In genomic region chr10:38047666-38048065, GRCh38 we compare ENCODE assay signal across 22 cellular contexts. TPM values are rescaled to one million over a fixed set of nuclear protein-coding genes. Genes with fewer than 3 reads are reported as not detected.
DNase-seq lines count a peak whose midpoint lies in the region; ATAC-seq and TF ChIP-seq lines count a peak whose summit lies in the region.
"Had no signal": no experiment of that assay in that cellular context is flagged by ENCODE, and none has a peak within 500 bp of the region (broad histone marks: within the 10 kb centered on the region; RNA-seq: fewer than 3 reads in every experiment).

No MANE protein-coding gene starts in this region.

- H3K4me2 ChIP-seq in MM.1S (ENCODE audit: low read depth, low read length) (no peak overlapping the region), mesenchymal stem cell (ENCODE audit: low read length, poor library complexity, severe bottlenecking) (no peak overlapping the region)

- H3K27me3 Mint-ChIP-seq in T-helper 1 cell treated with Interleukin-12 subunit alpha and Interleukin-12 subunit beta and Interleukin-4 antibody, amounts not matched to agents 30 μg/mL and 1 μg/mL, for 36 hours (ENCODE audit: low read depth) = no peaks in the 10 kb centered on the region
- H3K27me3 Mint-ChIP-seq: activated naive CD8-positive, alpha-beta T cell treated with anti-CD3 and anti-CD28 coated beads, Interleukin-2, amount 10 ng/mL, durations not matched to agents 7 days and 5 days; CD4-positive, alpha-beta memory T cell; effector memory CD8-positive, alpha-beta T cell; stimulated activated naive CD8-positive, alpha-beta T cell treated with anti-CD3 and anti-CD28 coated beads, Interleukin-15, Interleukin-2, amounts not matched to agents 100 ng/mL and 50 ng/mL, for 24 hours had no signal

- H3K79me2 ChIP-seq in MM.1S (ENCODE audit: low read length) = peaks cover 18% of the 10 kb centered on the region; the same call in 1 of the 2 replicates

- no peak overlapping the region for H3K4me3 Mint-ChIP-seq in T-helper 1 cell treated with Interleukin-12 subunit alpha and Interleukin-12 subunit beta and Interleukin-4 antibody, amounts not matched to agents 30 μg/mL and 1 μg/mL, for 36 hours
- H3K4me3 Mint-ChIP-seq: activated naive CD8-positive, alpha-beta T cell treated with anti-CD3 and anti-CD28 coated beads, Interleukin-2, amount 10 ng/mL, durations not matched to agents 7 days and 5 days; CD4-positive, alpha-beta memory T cell; effector memory CD8-positive, alpha-beta T cell; stimulated activated naive CD8-positive, alpha-beta T cell treated with anti-CD3 and anti-CD28 coated beads, Interleukin-15, Interleukin-2, amounts not matched to agents 100 ng/mL and 50 ng/mL, for 24 hours had no signal

- no peak overlapping the region for H2BK15ac ChIP-seq in mesenchymal stem cell (ENCODE audit: low read depth, poor library complexity, severe bottlenecking)

- no peak overlapping the region for H3K4ac ChIP-seq in mesenchymal stem cell (ENCODE audit: low read depth in 1 of 2, low read length in 2 of 2)

- H3K9me3 Mint-ChIP-seq in activated naive CD4-positive, alpha-beta T cell treated with anti-CD3 and anti-CD28 coated beads, Interleukin-2, amount 50 U/mL, for 72 hours = peaks cover 18 to 25% of the 10 kb centered on the region in 2 donors
- peaks cover 66% of the 10 kb centered on the region for H3K9me3 Mint-ChIP-seq in T-helper 1 cell treated with Interleukin-12 subunit alpha and Interleukin-12 subunit beta and Interleukin-4 antibody, amounts not matched to agents 30 μg/mL and 1 μg/mL, for 36 hours

- H2BK12ac ChIP-seq in mesenchymal stem cell (ENCODE audit: low read length in 2 of 2) = no peak overlapping the region

- TF ChIP-seq CTCF in MM.1S (IDR thresholded peaks at IDR 0.05; ENCODE audit: low read length) = no peak

- H3K9me2 ChIP-seq in MM.1S (replicated peaks; ENCODE audit: insufficient read depth, low read length) = no peaks in the 10 kb centered on the region

- WGBS in mesenchymal stem cell = no CpG with 5 or more reads among the region's 1 CpG

- H3K27ac ChIP-seq in MM.1S (ENCODE audit: low read length) = no peak overlapping the region
- no peak overlapping the region for H3K27ac ChIP-seq in mesenchymal stem cell (ENCODE audit: low read length, poor library complexity, severe bottlenecking)
- H3K27ac ChIP-seq: lower lobe of right lung, prostate gland, spleen had no signal

- H4K8ac ChIP-seq in mesenchymal stem cell (ENCODE audit: low read length) = no peak overlapping the region

- peaks cover 10% of the 10 kb centered on the region for H3K4me1 Mint-ChIP-seq in T-helper 1 cell treated with Interleukin-12 subunit alpha and Interleukin-12 subunit beta and Interleukin-4 antibody, amounts not matched to agents 30 μg/mL and 1 μg/mL, for 36 hours (ENCODE audit: low read depth)

- peak overlapping the region in 1 of 2 donors; percentile 31 for H3K27ac Mint-ChIP-seq in activated naive CD4-positive, alpha-beta T cell treated with anti-CD3 and anti-CD28 coated beads, Interleukin-2, amount 50 U/mL, for 72 hours
- H3K27ac Mint-ChIP-seq in T-helper 1 cell treated with Interleukin-12 subunit alpha and Interleukin-12 subunit beta and Interleukin-4 antibody, amounts not matched to agents 30 μg/mL and 1 μg/mL, for 36 hours = peak overlapping the region; percentile 2
- H3K27ac Mint-ChIP-seq: activated naive CD8-positive, alpha-beta T cell treated with anti-CD3 and anti-CD28 coated beads, Interleukin-2, amount 10 ng/mL, durations not matched to agents 7 days and 5 days; stimulated activated naive CD8-positive, alpha-beta T cell treated with anti-CD3 and anti-CD28 coated beads, Interleukin-15, Interleukin-2, amounts not matched to agents 100 ng/mL and 50 ng/mL, for 24 hours had no signal

- no peak overlapping the region for H3K14ac ChIP-seq in mesenchymal stem cell (ENCODE audit: low read length in 2 of 2)

- no peak overlapping the region for H3K9ac ChIP-seq in MM.1S (ENCODE audit: low read length)
- no peak overlapping the region for H3K9ac ChIP-seq in mesenchymal stem cell (ENCODE audit: low read length)

- H3K18ac ChIP-seq in mesenchymal stem cell (ENCODE audit: low read depth in 1 of 2, low read length in 2 of 2) = no peak overlapping the region

- H3K36me3 ChIP-seq in MM.1S (replicated peaks; ENCODE audit: insufficient read depth, low read length) = peaks cover 4% of the 10 kb centered on the region
- H3K36me3 ChIP-seq in mesenchymal stem cell (ENCODE audit: control insufficient read depth in 1 of 2, insufficient read depth in 2 of 2, low read depth in 1 of 2, low read length in 2 of 2) = peaks cover 12 to 25% of the 10 kb centered on the region in 2 experiments
- H3K36me3 ChIP-seq: prostate gland had no signal

- peaks cover 61 to 87% of the 10 kb centered on the region in 2 donors for H3K36me3 Mint-ChIP-seq in activated naive CD4-positive, alpha-beta T cell treated with anti-CD3 and anti-CD28 coated beads, Interleukin-2, amount 50 U/mL, for 72 hours
- H3K36me3 Mint-ChIP-seq in T-helper 1 cell treated with Interleukin-12 subunit alpha and Interleukin-12 subunit beta and Interleukin-4 antibody, amounts not matched to agents 30 μg/mL and 1 μg/mL, for 36 hours (ENCODE audit: low read depth) = peaks cover 64% of the 10 kb centered on the region

- H2AFZ ChIP-seq in MM.1S (ENCODE audit: low read length) (no peak overlapping the region), mesenchymal stem cell (ENCODE audit: low read depth, low read length) (no peak overlapping the region)

- no peak for DNase-seq in activated naive CD4-positive, alpha-beta T cell treated with anti-CD3 and anti-CD28 coated beads, Interleukin-2, amount 50 U/mL, for 72 hours (ENCODE audit: low spot score in 2 of 2)
- no peak for DNase-seq in activated naive CD4-positive, alpha-beta T cell treated with Interleukin-2 at 50 U/mL for 16 hours
- no peak for DNase-seq in MM.1S
- DNase-seq in mesenchymal stem cell = no peak
- no peak for DNase-seq in NCI-H1694 (lab: John Stamatoyannopoulos, UW)
- DNase-seq: ACHN; activated CD4-positive, CD25-positive, alpha-beta regulatory T cell treated with anti-CD3 and anti-CD28 coated beads, Interleukin-2, amount 50 U/mL, for 72 hours; activated naive CD8-positive, alpha-beta T cell treated with anti-CD3 and anti-CD28 coated beads, Interleukin-2, amount 10 ng/mL, durations not matched to agents 7 days and 5 days; caudate nucleus; CD4-positive, alpha-beta memory T cell; effector memory CD8-positive, alpha-beta T cell; EL; GOT3; lower lobe of right lung; NCI-H510A; SIG-M5; spleen had no signal

- H4K91ac ChIP-seq in mesenchymal stem cell (ENCODE audit: low read length) = no peak overlapping the region

- H3K4me1 ChIP-seq in MM.1S (ENCODE audit: low read length) = no peaks in the 10 kb centered on the region
- H3K4me1 ChIP-seq in mesenchymal stem cell (ENCODE audit: control insufficient read depth, insufficient read depth, low read depth, low read length) = no peaks in the 10 kb centered on the region
- H3K4me1 ChIP-seq: lower lobe of right lung, prostate gland had no signal

- no peak overlapping the region for H2BK120ac ChIP-seq in mesenchymal stem cell (ENCODE audit: low read depth, low read length)

- no peak overlapping the region for H2AK5ac ChIP-seq in mesenchymal stem cell (ENCODE audit: low read length, severe bottlenecking)

- peak; percentile 78 to 87 for ATAC-seq in activated naive CD4-positive, alpha-beta T cell treated with anti-CD3 and anti-CD28 coated beads, Interleukin-2, amount 50 U/mL, for 72 hours
- peak; percentile 84 for ATAC-seq in HG02852 (IDR thresholded peaks at IDR 0.05; ENCODE audit: unreplicated experiment)
- ATAC-seq in GM19023 (IDR thresholded peaks at IDR 0.05; ENCODE audit: unreplicated experiment) = no peak
- ATAC-seq: effector memory CD8-positive, alpha-beta T cell; lower lobe of right lung had no signal

- H4K20me1 ChIP-seq in MM.1S (ENCODE audit: insufficient read depth, low read length) = no peaks in the 10 kb centered on the region

- H3K79me1 ChIP-seq in mesenchymal stem cell (replicated peaks; ENCODE audit: low read length, poor library complexity, severe bottlenecking) = peaks cover 14% of the 10 kb centered on the region

- H3K9me3 ChIP-seq in MM.1S (replicated peaks; ENCODE audit: insufficient read depth, low read length) (no peaks in the 10 kb centered on the region), mesenchymal stem cell (ENCODE audit: control insufficient read depth, low read length) (peaks cover 16% of the 10 kb centered on the region)
- H3K9me3 ChIP-seq: prostate gland had no signal

- H3F3A ChIP-seq in MM.1S (ENCODE audit: insufficient read depth, low read length) = no peaks in the 10 kb centered on the region

- no peak overlapping the region for H3K23ac ChIP-seq in mesenchymal stem cell (ENCODE audit: low read length in 2 of 2)

- H3K4me3 ChIP-seq in MM.1S (ENCODE audit: low read length) = no peak overlapping the region
- H3K4me3 ChIP-seq in mesenchymal stem cell (ENCODE audit: insufficient read depth in 1 of 2, low read depth in 1 of 2, low read length in 2 of 2) = no peak overlapping the region
- H3K4me3 ChIP-seq: lower lobe of right lung, prostate gland, spleen had no signal

- H3K27me3 ChIP-seq in MM.1S (replicated peaks; ENCODE audit: insufficient read depth, low read length) = no peaks in the 10 kb centered on the region
- H3K27me3 ChIP-seq in mesenchymal stem cell (ENCODE audit: control insufficient read depth in 1 of 2, insufficient read depth in 1 of 2, low read length in 2 of 2) = no peaks in the 10 kb centered on the region
- H3K27me3 ChIP-seq: spleen had no signal

- no peak overlapping the region for H2BK5ac ChIP-seq in mesenchymal stem cell (ENCODE audit: low read depth, low read length, poor library complexity, severe bottlenecking)

RNA-seq across cellular contexts. Expression of gene ZNF33A, which starts 37.2 kb away (rescaled TPM):
- 10 to 100 TPM; 26.2 to 26.8 TPM for total RNA-seq in activated naive CD4-positive, alpha-beta T cell treated with anti-CD3 and anti-CD28 coated beads, Interleukin-2, amount 50 U/mL, for 72 hours
- polyA plus RNA-seq in mesenchymal stem cell (2013, experiment 1 of 2) = 7.2 TPM
- polyA plus RNA-seq in mesenchymal stem cell (2013, experiment 2 of 2) = 6.9 TPM

RNA-seq across cellular contexts. Expression of gene ZNF37A, which starts 46.5 kb away (rescaled TPM):
- total RNA-seq in activated naive CD4-positive, alpha-beta T cell treated with anti-CD3 and anti-CD28 coated beads, Interleukin-2, amount 50 U/mL, for 72 hours = 10 to 100 TPM; 23.5 to 27.2 TPM
- polyA plus RNA-seq in mesenchymal stem cell (2013, experiment 1 of 2) = 2.1 TPM
- polyA plus RNA-seq in mesenchymal stem cell (2013, experiment 2 of 2) = 2.1 TPM
